Comparison of ENCODE assay signal across 8 cellular contexts in the genomic region with DNA sequence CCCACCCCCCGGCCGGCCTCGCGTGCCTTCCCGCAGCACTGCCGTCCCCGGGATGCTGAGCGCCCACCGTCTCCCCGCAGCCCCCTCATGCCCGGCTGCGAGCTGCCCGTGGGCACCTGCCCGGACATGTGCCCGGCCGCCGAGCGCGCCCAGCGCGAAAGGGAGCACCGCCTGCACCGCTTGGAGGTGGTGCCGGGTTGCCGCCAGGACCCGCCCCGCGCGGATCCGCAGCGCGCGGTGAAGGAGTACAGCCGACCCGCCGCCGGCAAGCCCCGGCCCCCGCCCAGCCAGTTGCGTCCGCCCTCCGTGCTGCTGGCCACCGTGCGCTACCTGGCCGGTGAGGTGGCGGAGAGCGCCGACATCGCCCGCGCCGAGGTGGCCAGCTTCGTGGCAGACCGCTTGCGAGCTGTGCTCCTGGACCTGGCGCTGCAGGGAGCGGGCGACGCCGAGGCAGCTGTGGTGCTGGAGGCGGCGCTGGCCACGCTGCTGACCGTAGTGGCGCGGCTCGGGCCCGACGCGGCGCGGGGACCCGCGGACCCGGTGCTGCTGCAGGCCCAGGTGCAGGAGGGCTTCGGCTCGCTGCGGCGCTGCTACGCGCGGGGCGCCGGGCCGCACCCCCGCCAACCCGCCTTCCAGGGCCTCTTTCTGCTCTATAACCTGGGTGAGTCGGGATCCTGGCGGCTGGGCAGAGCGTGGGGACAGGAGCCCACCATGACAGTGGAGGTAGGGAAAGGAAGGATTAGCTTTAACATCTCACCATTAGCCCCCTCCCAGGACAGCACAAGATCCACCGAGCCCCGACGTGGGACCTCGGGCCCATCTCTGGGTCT. TPM values are rescaled to one million over a fixed set of nuclear protein-coding genes. Genes with fewer than 3 reads are reported as not detected.
DNase-seq lines count a peak whose midpoint lies in the region; ATAC-seq and TF ChIP-seq lines count a peak whose summit lies in the region.

A gene (plus strand): TSS at position 5 of the 830 bp plus-strand sequence. CDS start 83 bp downstream, at position 88.

- H3K9me3 ChIP-seq in fibroblast of lung (ENCODE audit: control insufficient read depth, insufficient read depth, low read depth, low read length), result no peaks in the 10 kb centered on the region

- H3K36me3 ChIP-seq in fibroblast of lung (ENCODE audit: control insufficient read depth, insufficient read depth, low read length), result peaks cover 10% of the 10 kb centered on the region

- peak within 1 kb of the TSS; percentile 64 for H2AFZ ChIP-seq in fibroblast of lung (ENCODE audit: low read length)

- ATAC-seq in HG02610 (IDR thresholded peaks at IDR 0.05; ENCODE audit: unreplicated experiment), result peak; percentile 54

- no peaks in the 10 kb centered on the region for H4K20me1 ChIP-seq in fibroblast of lung (ENCODE audit: control insufficient read depth, extremely low read depth, insufficient read depth, low read length)

- TF ChIP-seq CTCF in fibroblast of lung (conservative IDR thresholded peaks at IDR 0.05 in 1 of 2, IDR thresholded peaks at IDR 0.05 in 1 of 2; ENCODE audit: low read depth in 1 of 2, low read length in 2 of 2), result no peak
- no peak for TF ChIP-seq CTCF in neural crest cell (conservative IDR thresholded peaks at IDR 0.05)

- peaks cover 9% of the 10 kb centered on the region for H3K4me1 Mint-ChIP-seq in activated CD4-positive, alpha-beta memory T cell treated with anti-CD3 and anti-CD28 coated beads for 36 hours (ENCODE audit: low read depth)
- H3K4me1 Mint-ChIP-seq in neural crest cell, result peaks cover 12% of the 10 kb centered on the region

- H3K27me3 ChIP-seq in fibroblast of lung (ENCODE audit: control insufficient read depth, insufficient read depth, low read length), result no peaks in the 10 kb centered on the region

- intact Hi-C loops in activated CD4-positive, alpha-beta memory T cell treated with anti-CD3 and anti-CD28 coated beads for 36 hours (cut with micrococcal nuclease), result loop anchor here (1.0 to 2.0 kb wide), 2 partner anchors 43 to 263 kb away; a partner anchor contains a TSS

- H3K4me2 ChIP-seq in fibroblast of lung (ENCODE audit: extremely low read depth, insufficient read depth, low read length), result peak within 1 kb of the TSS; percentile 81

- no peaks in the 10 kb centered on the region for H3K27me3 Mint-ChIP-seq in activated CD4-positive, alpha-beta memory T cell treated with anti-CD3 and anti-CD28 coated beads for 36 hours
- H3K27me3 Mint-ChIP-seq in neural crest cell (ENCODE audit: low read depth), result no peaks in the 10 kb centered on the region

- DNase-seq in stimulated activated CD4-positive, alpha-beta T cell treated with anti-CD3 and anti-CD28 coated beads, Interleukin-12 subunit alpha, Interleukin-12 subunit beta, amount 100 ng/mL, for 24 hours (ENCODE audit: low read depth in 2 of 2), result peak; percentile 41 to 56
- no peak for DNase-seq in stimulated activated CD4-positive, alpha-beta T cell treated with anti-CD3 and anti-CD28 coated beads, Interleukin-2, amount 100 ng/mL, for 24 hours
- DNase-seq in NCI-H1092 treated with DMSO at 0.1 percent for 48 hours (lab: John Stamatoyannopoulos, UW) (peak; percentile 58), fibroblast of lung (ENCODE audit: low read depth in 2 of 2) (peak in 1 of 2 donors; percentile 63), neural crest cell (ENCODE audit: low read depth, low spot score) (no peak), NK-92 (lab: John Stamatoyannopoulos, UW; ENCODE audit: unreplicated experiment) (no peak)
- DNase-seq in activated CD4-positive, alpha-beta memory T cell treated with anti-CD3 and anti-CD28 coated beads for 36 hours, result no peak

- H3K79me2 ChIP-seq in fibroblast of lung (ENCODE audit: control insufficient read depth, insufficient read depth, low read length), result peaks cover 9% of the 10 kb centered on the region

- peak within 1 kb of the TSS; percentile 87 for H3K4me3 Mint-ChIP-seq in activated CD4-positive, alpha-beta memory T cell treated with anti-CD3 and anti-CD28 coated beads for 36 hours
- H3K4me3 Mint-ChIP-seq in neural crest cell, result peak within 1 kb of the TSS; percentile 98

- H3K27ac ChIP-seq in fibroblast of lung (ENCODE audit: insufficient read depth, low read length), result peak within 1 kb of the TSS; percentile 63

- H3K4me1 ChIP-seq in fibroblast of lung (ENCODE audit: control insufficient read depth, extremely low read depth, insufficient read depth, low read length), result no peaks in the 10 kb centered on the region

- CTCF ChIA-PET in activated CD4-positive, alpha-beta memory T cell treated with anti-CD3 and anti-CD28 coated beads for 36 hours (lab: Charles Lee), result interaction anchor here (0.6 to 3.4 kb wide), 6 partner anchors 12 to 195 kb away, joined by 3 to 13 read pairs (median 3); a partner anchor contains a TSS

- POLR2A ChIA-PET in activated CD4-positive, alpha-beta memory T cell treated with anti-CD3 and anti-CD28 coated beads for 36 hours (lab: Charles Lee), result interaction anchor here (0.9 to 3.3 kb wide), 6 partner anchors 27 to 263 kb away, joined by 3 to 16 read pairs (median 4); a partner anchor contains a TSS

- H3K9me3 Mint-ChIP-seq in activated CD4-positive, alpha-beta memory T cell treated with anti-CD3 and anti-CD28 coated beads for 36 hours, result no peaks in the 10 kb centered on the region
- H3K9me3 Mint-ChIP-seq in neural crest cell, result no peaks in the 10 kb centered on the region

- H3K4me3 ChIP-seq in fibroblast of lung (replicated peaks in 1 of 4; ENCODE audit: control extremely low read depth in 1 of 4, insufficient read depth in 1 of 4, low read depth in 3 of 4, low read length in 4 of 4), result peak within 1 kb of the TSS; percentile 53 to 72 (median 66)

- H3K9ac ChIP-seq in fibroblast of lung (ENCODE audit: insufficient read depth, low read length), result peak within 1 kb of the TSS; percentile 52

- H3K27ac Mint-ChIP-seq in activated CD4-positive, alpha-beta memory T cell treated with anti-CD3 and anti-CD28 coated beads for 36 hours, result peak within 1 kb of the TSS; percentile 97
- H3K27ac Mint-ChIP-seq in neural crest cell (ENCODE audit: unreplicated experiment), result peak within 1 kb of the TSS; percentile 97

- H3K36me3 Mint-ChIP-seq in activated CD4-positive, alpha-beta memory T cell treated with anti-CD3 and anti-CD28 coated beads for 36 hours, result peaks cover 10% of the 10 kb centered on the region
- H3K36me3 Mint-ChIP-seq in neural crest cell (ENCODE audit: low read depth), result peaks cover 3% of the 10 kb centered on the region

RNA-seq across cellular contexts. Expression of the gene that starts here (rescaled TPM):
- total RNA-seq in activated CD4-positive, alpha-beta memory T cell treated with anti-CD3 and anti-CD28 coated beads for 36 hours, result 10 to 100 TPM; 14.2 to 14.7 TPM
- total RNA-seq in fibroblast of lung (8.6 and 10.0 TPM in 2 replicates), neural crest cell (32.3 and 32.7 TPM in 2 replicates)
- 3.1 and 7.1 TPM in 2 replicates for polyA plus RNA-seq in fibroblast of lung
- 6.9 and 17.2 TPM in 2 replicates for polyA plus RNA-seq in fibroblast of lung (2012)
- 3.4 and 12.1 TPM in 2 replicates for polyA minus RNA-seq in fibroblast of lung (ENCODE audit: low replicate concordance)

Comparison
In these comparisons a context has a peak if more than half of its experiments do, and no peak if none do; other contexts are left out.
1. DNase-seq: peak in stimulated activated CD4-positive, alpha-beta T cell treated with anti-CD3 and anti-CD28 coated beads, Interleukin-12 subunit alpha, Interleukin-12 subunit beta, amount 100 ng/mL, for 24 hours (2 of 2) and NCI-H1092 treated with DMSO at 0.1 percent for 48 hours (single experiment); none in stimulated activated CD4-positive, alpha-beta T cell treated with anti-CD3 and anti-CD28 coated beads, Interleukin-2, amount 100 ng/mL, for 24 hours (0 of 2), activated CD4-positive, alpha-beta memory T cell treated with anti-CD3 and anti-CD28 coated beads for 36 hours (single experiment), neural crest cell (single experiment) and NK-92 (single experiment).